Comparison of ENCODE assay signal across 28 cellular contexts in genomic region chr18:2306641-2307040, GRCh38.
"Had no signal": no experiment of that assay in that cellular context is flagged by ENCODE, and none has a peak within 500 bp of the region (broad histone marks: within the 10 kb centered on the region; RNA-seq: fewer than 3 reads in every experiment).

No MANE protein-coding gene starts in this region.

- H3K36me3 ChIP-seq: left lung, lower lobe of right lung, pancreas, right atrium auricular region, right lobe of liver, stomach, thyroid gland, transverse colon, upper lobe of left lung, vagina had no signal

- H3K9me3 ChIP-seq: left lung, lower lobe of right lung, pancreas, right atrium auricular region, right lobe of liver, stomach, testis, thyroid gland, transverse colon, upper lobe of left lung, vagina had no signal

- H3K27ac ChIP-seq: left lung, lower lobe of right lung, pancreas, right atrium auricular region, right lobe of liver, stomach, testis, thyroid gland, transverse colon, upper lobe of left lung, vagina had no signal

- H3K27ac Mint-ChIP-seq: immature natural killer cell; nephron; progenitor cell of endocrine pancreas; stimulated activated naive B cell treated with anti-CD40 and anti-IgM and Interleukin-4, amounts not matched to agents 10 μg/mL and 1 μg/mL and 100 μg/mL, for 72 hours had no signal

- H3K4me1 ChIP-seq: right atrium auricular region, right lobe of liver, thyroid gland, transverse colon had no signal

- H3K36me3 Mint-ChIP-seq: immature natural killer cell; naive thymus-derived CD8-positive, alpha-beta T cell; stimulated activated naive B cell treated with anti-CD40 and anti-IgM and Interleukin-4, amounts not matched to agents 10 μg/mL and 1 μg/mL and 100 μg/mL, for 72 hours had no signal

- H3K9me3 Mint-ChIP-seq: naive thymus-derived CD8-positive, alpha-beta T cell; nephron; neural crest cell had no signal

- DNase-seq: immature natural killer cell; kidney; left colon; left lung; lower lobe of right lung; mammary epithelial cell; mesenchymal stem cell; naive thymus-derived CD8-positive, alpha-beta T cell; nucleus accumbens; pancreas; right lobe of liver; stimulated activated CD4-positive, alpha-beta T cell treated with anti-CD3 and anti-CD28 coated beads, Interleukin-1b, Interleukin-23, amount 100 ng/mL, for 48 hours; stimulated activated CD4-positive, alpha-beta T cell treated with anti-CD3 and anti-CD28 coated beads, Interleukin-2, amount 100 ng/mL, for 48 hours; stimulated activated CD4-positive, alpha-beta T cell treated with anti-CD3 and anti-CD28 coated beads, Interleukin-4, amount 100 ng/mL, for 4 hours; stimulated activated CD8-positive, alpha-beta memory T cell treated with anti-CD3 and anti-CD28 coated beads, Interleukin-4, amount 100 ng/mL, for 48 hours; stimulated activated naive B cell treated with anti-CD40 and anti-IgM and Interleukin-4, amounts not matched to agents 10 μg/mL and 1 μg/mL and 100 μg/mL, for 72 hours; stimulated activated naive CD8-positive, alpha-beta T cell treated with anti-CD3 and anti-CD28 coated beads, Interleukin-15, Interleukin-2, amounts not matched to agents 100 U/mL and 50 U/mL, for 24 hours; stomach; testis; thyroid gland; transverse colon; upper lobe of left lung had no signal

- H3K4me3 ChIP-seq: left lung, lower lobe of right lung, pancreas, right atrium auricular region, right lobe of liver, smooth muscle cell, stomach, testis, thyroid gland, transverse colon, upper lobe of left lung, vagina had no signal

- H3K4me3 Mint-ChIP-seq: immature natural killer cell; naive thymus-derived CD8-positive, alpha-beta T cell; nephron; neural crest cell; stimulated activated naive B cell treated with anti-CD40 and anti-IgM and Interleukin-4, amounts not matched to agents 10 μg/mL and 1 μg/mL and 100 μg/mL, for 72 hours had no signal

- H3K27me3 ChIP-seq: left lung, pancreas, right atrium auricular region, right lobe of liver, stomach, testis, thyroid gland, transverse colon, upper lobe of left lung, vagina had no signal

- H3K4me1 Mint-ChIP-seq: immature natural killer cell; nephron; neural crest cell; stimulated activated naive B cell treated with anti-CD40 and anti-IgM and Interleukin-4, amounts not matched to agents 10 μg/mL and 1 μg/mL and 100 μg/mL, for 72 hours had no signal
